Comparison of ENCODE assay signal across 21 cellular contexts in genomic region chr6:23775127-23775526, GRCh38.
"Had no signal": no experiment of that assay in that cellular context is flagged by ENCODE, and none has a peak within 500 bp of the region (broad histone marks: within the 10 kb centered on the region; RNA-seq: fewer than 3 reads in every experiment).

No MANE protein-coding gene starts in this region.

- H3K27me3 ChIP-seq: tibial nerve had no signal

- FAIRE-seq: TTC549 had no signal

- H3K4me3 Mint-ChIP-seq: activated B cell treated with CpG ODN at 0.5 μM for 24 hours; activated CD4-positive, alpha-beta T cell treated with anti-CD3 and anti-CD28 coated beads, Interleukin-2, amount 10 ng/mL, durations not matched to agents 24 days and 14 days; activated CD8-positive, alpha-beta T cell treated with anti-CD3 and anti-CD28 coated beads, Interleukin-2, amount 10 ng/mL, durations not matched to agents 7 days and 5 days; activated naive CD8-positive, alpha-beta T cell; activated T-cell treated with anti-CD3 and anti-CD28 coated beads, Interleukin-2, amount 50 U/mL, for 72 hours; neural crest cell had no signal

- DNase-seq: activated B cell treated with CpG ODN at 0.5 μM for 24 hours; activated CD4-positive, alpha-beta T cell treated with anti-CD3 and anti-CD28 coated beads, Interleukin-2, amount 10 ng/mL, durations not matched to agents 24 days and 14 days; activated CD8-positive, alpha-beta memory T cell treated with anti-CD3 and anti-CD28 coated beads, Interleukin-2, amount 50 U/mL, for 4 hours; activated CD8-positive, alpha-beta T cell treated with anti-CD3 and anti-CD28 coated beads, Interleukin-2, amount 10 ng/mL, durations not matched to agents 7 days and 5 days; activated gamma-delta T cell; activated T-cell treated with anti-CD3 and anti-CD28 coated beads, Interleukin-2, amount 50 U/mL, for 72 hours; amygdala; foreskin fibroblast; hypothalamus; retina; stimulated activated CD4-positive, alpha-beta T cell treated with anti-CD3 and anti-CD28 coated beads, Interleukin-15, amount 100 ng/mL, for 24 hours; stimulated activated CD4-positive, alpha-beta T cell treated with anti-CD3 and anti-CD28 coated beads, Interleukin-4, amount 100 ng/mL, for 4 hours; stimulated activated CD8-positive, alpha-beta memory T cell treated with anti-CD3 and anti-CD28 coated beads, Interleukin-4, amount 100 ng/mL, for 48 hours; stimulated activated naive CD4-positive, alpha-beta T cell treated with Interleukin-2 at 50 U/mL for 16 hours; substantia nigra; SW 1271 had no signal

- H3K27ac Mint-ChIP-seq: activated B cell treated with CpG ODN at 0.5 μM for 24 hours; activated CD4-positive, alpha-beta T cell treated with anti-CD3 and anti-CD28 coated beads, Interleukin-2, amount 10 ng/mL, durations not matched to agents 24 days and 14 days; activated CD8-positive, alpha-beta T cell treated with anti-CD3 and anti-CD28 coated beads, Interleukin-2, amount 10 ng/mL, durations not matched to agents 7 days and 5 days; activated naive CD8-positive, alpha-beta T cell; activated T-cell treated with anti-CD3 and anti-CD28 coated beads, Interleukin-2, amount 50 U/mL, for 72 hours had no signal

- H3K9me3 Mint-ChIP-seq: activated CD4-positive, alpha-beta T cell treated with anti-CD3 and anti-CD28 coated beads, Interleukin-2, amount 10 ng/mL, durations not matched to agents 24 days and 14 days; neural crest cell had no signal

- H3K9me3 ChIP-seq: tibial nerve had no signal

- ATAC-seq: activated CD8-positive, alpha-beta T cell treated with anti-CD3 and anti-CD28 coated beads, Interleukin-2, amount 10 ng/mL, durations not matched to agents 7 days and 5 days; activated T-cell treated with anti-CD3 and anti-CD28 coated beads, Interleukin-2, amount 50 U/mL, for 72 hours had no signal

- H2AFZ ChIP-seq: parathyroid adenoma had no signal

- H3K4me1 Mint-ChIP-seq: activated B cell treated with CpG ODN at 0.5 μM for 24 hours; activated CD4-positive, alpha-beta T cell treated with anti-CD3 and anti-CD28 coated beads, Interleukin-2, amount 10 ng/mL, durations not matched to agents 24 days and 14 days; neural crest cell had no signal

- H3K27me3 Mint-ChIP-seq: activated B cell treated with CpG ODN at 0.5 μM for 24 hours; activated CD4-positive, alpha-beta T cell treated with anti-CD3 and anti-CD28 coated beads, Interleukin-2, amount 10 ng/mL, durations not matched to agents 24 days and 14 days; activated naive CD8-positive, alpha-beta T cell had no signal

- H3K4me1 ChIP-seq: parathyroid adenoma, tibial nerve had no signal

- H3K36me3 ChIP-seq: tibial nerve had no signal

- H3K27ac ChIP-seq: parathyroid adenoma, tibial nerve had no signal

- H3K36me3 Mint-ChIP-seq: activated naive CD8-positive, alpha-beta T cell had no signal

- H3K4me3 ChIP-seq: tibial nerve had no signal

- H3K9ac ChIP-seq: parathyroid adenoma had no signal

- H3K79me2 ChIP-seq: parathyroid adenoma had no signal
